ENCODE assay signal across 2 cellular contexts in genomic region chr22:39026509-39027150, GRCh38.
TF ChIP-seq lines count a peak whose summit lies in the region.

No MANE protein-coding gene starts in this region.

TF ChIP-seq in WTC11, 78 proteins besides CTCF, POLR2A, EP300 and RAD21 (continues in another document):
- TF ChIP-seq AFF4 (CRISPR knock-in tag; IDR thresholded peaks at IDR 0.05; ENCODE audit: borderline replicate concordance) (no peak), ZNF425 (CRISPR knock-in tag; conservative IDR thresholded peaks at IDR 0.05) (no peak), ESRRA (CRISPR knock-in tag; IDR thresholded peaks at IDR 0.05; ENCODE audit: borderline replicate concordance) (no peak), ELF4 (CRISPR knock-in tag; IDR thresholded peaks at IDR 0.05; ENCODE audit: low read depth) (no peak), ATF1 (CRISPR knock-in tag; IDR thresholded peaks at IDR 0.05) (no peak), ETV6 (CRISPR knock-in tag; IDR thresholded peaks at IDR 0.05) (no peak), SP1 (CRISPR knock-in tag; conservative IDR thresholded peaks at IDR 0.05) (no peak), SOX15 (CRISPR knock-in tag; IDR thresholded peaks at IDR 0.05) (no peak), ATF2 (CRISPR knock-in tag; IDR thresholded peaks at IDR 0.05; ENCODE audit: borderline replicate concordance, low read depth) (no peak), FOXP1 (CRISPR knock-in tag; IDR thresholded peaks at IDR 0.05; ENCODE audit: borderline replicate concordance) (no peak), E2F1 (CRISPR knock-in tag; IDR thresholded peaks at IDR 0.05) (no peak), IRF1 (CRISPR knock-in tag; IDR thresholded peaks at IDR 0.05) (no peak), ZNF138 (CRISPR knock-in tag; conservative IDR thresholded peaks at IDR 0.05) (no peak), PREB (CRISPR knock-in tag; IDR thresholded peaks at IDR 0.05; ENCODE audit: borderline replicate concordance) (no peak), PRRX2 (CRISPR knock-in tag; IDR thresholded peaks at IDR 0.05) (no peak), TCF7 (CRISPR knock-in tag; IDR thresholded peaks at IDR 0.05; ENCODE audit: low read depth) (no peak), FOXK1 (CRISPR knock-in tag; IDR thresholded peaks at IDR 0.05) (no peak), ZNF219 (CRISPR knock-in tag; IDR thresholded peaks at IDR 0.05; ENCODE audit: borderline replicate concordance) (no peak)

TF ChIP-seq in HepG2, 621 proteins besides CTCF, POLR2A, EP300 and RAD21:
- peak; percentile 64; the same call in 1 of the 2 replicates for TF ChIP-seq CEBPB (IDR thresholded peaks at IDR 0.05; ENCODE audit: borderline replicate concordance, low read depth, low read length)
- TF ChIP-seq TBX3 (IDR thresholded peaks at IDR 0.05; ENCODE audit: borderline replicate concordance) = no peak
- no peak for TF ChIP-seq ZNF224 (CRISPR knock-in tag; IDR thresholded peaks at IDR 0.05)
- peak; percentile 80; the same call in 1 of the 2 replicates for TF ChIP-seq ZNF362 (CRISPR knock-in tag; IDR thresholded peaks at IDR 0.05; ENCODE audit: borderline replicate concordance)
- TF ChIP-seq ERF (CRISPR knock-in tag; IDR thresholded peaks at IDR 0.05) = no peak
- no peak for TF ChIP-seq CBX1 (IDR thresholded peaks at IDR 0.05; ENCODE audit: low read depth)
- TF ChIP-seq ZNF30 (CRISPR knock-in tag; IDR thresholded peaks at IDR 0.05) = no peak
- no peak for TF ChIP-seq KDM4B (CRISPR knock-in tag; IDR thresholded peaks at IDR 0.05)
- 0 out of 4 replicates have a peak, but pooled peaks of 1 of the 2 experiments have one; percentile 19 for TF ChIP-seq ATF4 (CRISPR knock-in tag; IDR thresholded peaks at IDR 0.05)
- no peak for TF ChIP-seq YEATS2 (CRISPR knock-in tag; IDR thresholded peaks at IDR 0.05; ENCODE audit: borderline replicate concordance)
- TF ChIP-seq ZNF44 (CRISPR knock-in tag; IDR thresholded peaks at IDR 0.05) = no peak
- TF ChIP-seq DPF2 (CRISPR knock-in tag; IDR thresholded peaks at IDR 0.05; ENCODE audit: borderline replicate concordance, low read depth) = no peak
- peak; percentile 70 for TF ChIP-seq CEBPG (CRISPR knock-in tag; IDR thresholded peaks at IDR 0.05)
- TF ChIP-seq ZNF503 (CRISPR knock-in tag; IDR thresholded peaks at IDR 0.05) = no peak
- no peak for TF ChIP-seq ZBTB49 (CRISPR knock-in tag; IDR thresholded peaks at IDR 0.05; ENCODE audit: borderline replicate concordance)
- TF ChIP-seq SOX6 (IDR thresholded peaks at IDR 0.05) = no peak
- TF ChIP-seq SOX6 (CRISPR knock-in tag; IDR thresholded peaks at IDR 0.05) = peak; percentile 21; the same call in 1 of the 2 replicates
